In the genomic region with DNA sequence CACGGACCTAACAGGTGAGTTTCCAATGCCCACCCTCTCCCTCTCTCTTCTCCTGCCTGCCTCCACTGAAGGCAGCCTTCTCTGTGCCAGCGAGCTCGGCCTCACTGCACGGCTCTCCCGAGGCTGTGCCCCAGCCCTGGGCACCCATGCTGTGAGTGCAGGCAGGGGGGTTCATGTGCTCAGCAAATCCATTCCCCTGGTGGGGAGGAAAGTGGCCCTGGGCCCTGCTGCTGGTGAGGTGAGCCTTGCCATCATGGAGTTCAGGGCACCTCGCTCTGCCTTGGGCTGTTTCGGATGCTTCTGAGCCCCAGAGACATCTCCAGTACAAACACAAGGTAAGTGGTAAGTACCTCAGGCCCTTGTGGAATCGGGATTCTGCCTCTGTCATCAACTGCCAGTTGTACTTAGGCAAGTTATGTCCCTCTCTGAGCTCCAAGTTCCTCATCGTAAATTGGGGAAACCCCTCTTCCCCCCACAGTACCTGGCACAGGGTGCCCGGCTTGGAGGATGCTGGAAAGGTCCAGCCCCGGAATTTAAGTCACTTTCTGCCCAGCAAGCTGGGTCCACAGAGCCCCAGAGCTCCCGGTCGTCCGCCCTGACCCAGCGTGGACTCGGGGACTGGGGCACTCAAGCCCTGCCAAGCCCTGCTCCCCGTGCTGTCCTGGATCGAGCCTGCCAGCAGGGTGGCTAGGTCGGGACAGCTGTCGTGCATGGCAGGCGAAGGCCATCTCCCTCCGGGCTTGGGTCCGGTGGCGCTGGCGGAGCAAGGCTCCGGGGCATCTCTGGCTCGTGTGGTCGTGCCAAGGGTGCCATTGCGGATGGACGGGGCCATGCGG, we compare ENCODE assay signal across 1 cellular context.
TF ChIP-seq lines count a peak whose summit lies in the region.

No MANE protein-coding gene starts in this region.

TF ChIP-seq in HepG2, 621 proteins besides CTCF, POLR2A, EP300 and RAD21 (continued from another document and continues in another):
- TF ChIP-seq, protein P1, sequence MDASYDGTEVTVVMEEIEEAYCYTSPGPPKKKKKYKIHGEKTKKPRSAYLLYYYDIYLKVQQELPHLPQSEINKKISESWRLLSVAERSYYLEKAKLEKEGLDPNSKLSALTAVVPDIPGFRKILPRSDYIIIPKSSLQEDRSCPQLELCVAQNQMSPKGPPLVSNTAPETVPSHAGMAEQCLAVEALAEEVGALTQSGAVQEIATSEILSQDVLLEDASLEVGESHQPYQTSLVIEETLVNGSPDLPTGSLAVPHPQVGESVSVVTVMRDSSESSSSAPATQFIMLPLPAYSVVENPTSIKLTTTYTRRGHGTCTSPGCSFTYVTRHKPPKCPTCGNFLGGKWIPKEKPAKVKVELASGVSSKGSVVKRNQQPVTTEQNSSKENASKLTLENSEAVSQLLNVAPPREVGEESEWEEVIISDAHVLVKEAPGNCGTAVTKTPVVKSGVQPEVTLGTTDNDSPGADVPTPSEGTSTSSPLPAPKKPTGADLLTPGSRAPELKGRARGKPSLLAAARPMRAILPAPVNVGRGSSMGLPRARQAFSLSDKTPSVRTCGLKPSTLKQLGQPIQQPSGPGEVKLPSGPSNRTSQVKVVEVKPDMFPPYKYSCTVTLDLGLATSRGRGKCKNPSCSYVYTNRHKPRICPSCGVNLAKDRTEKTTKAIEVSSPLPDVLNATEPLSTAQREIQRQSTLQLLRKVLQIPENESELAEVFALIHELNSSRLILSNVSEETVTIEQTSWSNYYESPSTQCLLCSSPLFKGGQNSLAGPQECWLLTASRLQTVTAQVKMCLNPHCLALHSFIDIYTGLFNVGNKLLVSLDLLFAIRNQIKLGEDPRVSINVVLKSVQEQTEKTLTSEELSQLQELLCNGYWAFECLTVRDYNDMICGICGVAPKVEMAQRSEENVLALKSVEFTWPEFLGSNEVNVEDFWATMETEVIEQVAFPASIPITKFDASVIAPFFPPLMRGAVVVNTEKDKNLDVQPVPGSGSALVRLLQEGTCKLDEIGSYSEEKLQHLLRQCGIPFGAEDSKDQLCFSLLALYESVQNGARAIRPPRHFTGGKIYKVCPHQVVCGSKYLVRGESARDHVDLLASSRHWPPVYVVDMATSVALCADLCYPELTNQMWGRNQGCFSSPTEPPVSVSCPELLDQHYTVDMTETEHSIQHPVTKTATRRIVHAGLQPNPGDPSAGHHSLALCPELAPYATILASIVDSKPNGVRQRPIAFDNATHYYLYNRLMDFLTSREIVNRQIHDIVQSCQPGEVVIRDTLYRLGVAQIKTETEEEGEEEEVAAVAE (CRISPR knock-in tag; IDR thresholded peaks at IDR 0.05; ENCODE audit: borderline replicate concordance) = 0 out of 2 replicates have a peak, but pooled peaks have one; percentile 3
- TF ChIP-seq, protein P2, sequence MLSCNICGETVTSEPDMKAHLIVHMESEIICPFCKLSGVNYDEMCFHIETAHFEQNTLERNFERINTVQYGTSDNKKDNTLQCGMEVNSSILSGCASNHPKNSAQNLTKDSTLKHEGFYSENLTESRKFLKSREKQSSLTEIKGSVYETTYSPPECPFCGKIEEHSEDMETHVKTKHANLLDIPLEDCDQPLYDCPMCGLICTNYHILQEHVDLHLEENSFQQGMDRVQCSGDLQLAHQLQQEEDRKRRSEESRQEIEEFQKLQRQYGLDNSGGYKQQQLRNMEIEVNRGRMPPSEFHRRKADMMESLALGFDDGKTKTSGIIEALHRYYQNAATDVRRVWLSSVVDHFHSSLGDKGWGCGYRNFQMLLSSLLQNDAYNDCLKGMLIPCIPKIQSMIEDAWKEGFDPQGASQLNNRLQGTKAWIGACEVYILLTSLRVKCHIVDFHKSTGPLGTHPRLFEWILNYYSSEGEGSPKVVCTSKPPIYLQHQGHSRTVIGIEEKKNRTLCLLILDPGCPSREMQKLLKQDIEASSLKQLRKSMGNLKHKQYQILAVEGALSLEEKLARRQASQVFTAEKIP (CRISPR knock-in tag; IDR thresholded peaks at IDR 0.05; ENCODE audit: borderline replicate concordance) = no peak
- TF ChIP-seq RXRA (CRISPR knock-in tag; IDR thresholded peaks at IDR 0.05) (0 out of 2 replicates have a peak, but pooled peaks have one; percentile 26), ZMYM2 (CRISPR knock-in tag; IDR thresholded peaks at IDR 0.05) (no peak), ATRX (CRISPR knock-in tag; IDR thresholded peaks at IDR 0.05; ENCODE audit: borderline replicate concordance) (no peak), ZFYVE20 (CRISPR knock-in tag; IDR thresholded peaks at IDR 0.05; ENCODE audit: borderline replicate concordance, low read depth) (no peak), ASH2L (IDR thresholded peaks at IDR 0.05; ENCODE audit: insufficient read length, low read depth, low read length) (no peak), EED (CRISPR knock-in tag; IDR thresholded peaks at IDR 0.05) (0 out of 2 replicates have a peak, but pooled peaks have one; percentile 33), PAF1 (CRISPR knock-in tag; IDR thresholded peaks at IDR 0.05) (peak; percentile 77; the same call in 1 of the 2 replicates), CREM (IDR thresholded peaks at IDR 0.05) (no peak), CREM (CRISPR knock-in tag; IDR thresholded peaks at IDR 0.05) (no peak), PHB2 (IDR thresholded peaks at IDR 0.05; ENCODE audit: partially characterized antibody) (no peak), BRD4 (CRISPR knock-in tag; IDR thresholded peaks at IDR 0.05) (0 out of 2 replicates have a peak, but pooled peaks have one; percentile 22), SIX4 (CRISPR knock-in tag; IDR thresholded peaks at IDR 0.05) (no peak), MTA1 (CRISPR knock-in tag; IDR thresholded peaks at IDR 0.05; ENCODE audit: borderline replicate concordance) (0 out of 2 replicates have a peak, but pooled peaks have one; percentile 8), HNRNPK (IDR thresholded peaks at IDR 0.05; ENCODE audit: low read depth, low read length, poor library complexity, severe bottlenecking) (no peak), GZF1 (CRISPR knock-in tag; IDR thresholded peaks at IDR 0.05) (no peak), TAF1 (CRISPR knock-in tag; IDR thresholded peaks at IDR 0.05) (no peak), FOSL2 (CRISPR knock-in tag; IDR thresholded peaks at IDR 0.05) (no peak), TEAD3 (CRISPR knock-in tag; optimal IDR thresholded peaks at IDR 0.05; ENCODE audit: borderline replicate concordance) (no peak), ZSCAN9 (CRISPR knock-in tag; IDR thresholded peaks at IDR 0.05; ENCODE audit: borderline replicate concordance) (no peak), MEF2D (CRISPR knock-in tag; IDR thresholded peaks at IDR 0.05) (no peak), HIVEP1 (CRISPR knock-in tag; IDR thresholded peaks at IDR 0.05) (peak; percentile 22; the same call in 1 of the 2 replicates), ZNF350 (CRISPR knock-in tag; IDR thresholded peaks at IDR 0.05; ENCODE audit: borderline replicate concordance, low read depth) (peak; percentile 64; the same call in 1 of the 2 replicates), ZNF572 (CRISPR knock-in tag; IDR thresholded peaks at IDR 0.05) (0 out of 2 replicates have a peak, but pooled peaks have one; percentile 65), ZNF563 (CRISPR knock-in tag; IDR thresholded peaks at IDR 0.05) (no peak), ZNF251 (CRISPR knock-in tag; IDR thresholded peaks at IDR 0.05) (no peak), ZNF510 (CRISPR knock-in tag; IDR thresholded peaks at IDR 0.05; ENCODE audit: low read depth) (no peak), ZNF589 (CRISPR knock-in tag; conservative IDR thresholded peaks at IDR 0.05) (0 out of 2 replicates have a peak, but pooled peaks have one; percentile 27), SNRNP70 (IDR thresholded peaks at IDR 0.05; ENCODE audit: low read depth, low read length) (no peak)
- TF ChIP-seq, protein P3, sequence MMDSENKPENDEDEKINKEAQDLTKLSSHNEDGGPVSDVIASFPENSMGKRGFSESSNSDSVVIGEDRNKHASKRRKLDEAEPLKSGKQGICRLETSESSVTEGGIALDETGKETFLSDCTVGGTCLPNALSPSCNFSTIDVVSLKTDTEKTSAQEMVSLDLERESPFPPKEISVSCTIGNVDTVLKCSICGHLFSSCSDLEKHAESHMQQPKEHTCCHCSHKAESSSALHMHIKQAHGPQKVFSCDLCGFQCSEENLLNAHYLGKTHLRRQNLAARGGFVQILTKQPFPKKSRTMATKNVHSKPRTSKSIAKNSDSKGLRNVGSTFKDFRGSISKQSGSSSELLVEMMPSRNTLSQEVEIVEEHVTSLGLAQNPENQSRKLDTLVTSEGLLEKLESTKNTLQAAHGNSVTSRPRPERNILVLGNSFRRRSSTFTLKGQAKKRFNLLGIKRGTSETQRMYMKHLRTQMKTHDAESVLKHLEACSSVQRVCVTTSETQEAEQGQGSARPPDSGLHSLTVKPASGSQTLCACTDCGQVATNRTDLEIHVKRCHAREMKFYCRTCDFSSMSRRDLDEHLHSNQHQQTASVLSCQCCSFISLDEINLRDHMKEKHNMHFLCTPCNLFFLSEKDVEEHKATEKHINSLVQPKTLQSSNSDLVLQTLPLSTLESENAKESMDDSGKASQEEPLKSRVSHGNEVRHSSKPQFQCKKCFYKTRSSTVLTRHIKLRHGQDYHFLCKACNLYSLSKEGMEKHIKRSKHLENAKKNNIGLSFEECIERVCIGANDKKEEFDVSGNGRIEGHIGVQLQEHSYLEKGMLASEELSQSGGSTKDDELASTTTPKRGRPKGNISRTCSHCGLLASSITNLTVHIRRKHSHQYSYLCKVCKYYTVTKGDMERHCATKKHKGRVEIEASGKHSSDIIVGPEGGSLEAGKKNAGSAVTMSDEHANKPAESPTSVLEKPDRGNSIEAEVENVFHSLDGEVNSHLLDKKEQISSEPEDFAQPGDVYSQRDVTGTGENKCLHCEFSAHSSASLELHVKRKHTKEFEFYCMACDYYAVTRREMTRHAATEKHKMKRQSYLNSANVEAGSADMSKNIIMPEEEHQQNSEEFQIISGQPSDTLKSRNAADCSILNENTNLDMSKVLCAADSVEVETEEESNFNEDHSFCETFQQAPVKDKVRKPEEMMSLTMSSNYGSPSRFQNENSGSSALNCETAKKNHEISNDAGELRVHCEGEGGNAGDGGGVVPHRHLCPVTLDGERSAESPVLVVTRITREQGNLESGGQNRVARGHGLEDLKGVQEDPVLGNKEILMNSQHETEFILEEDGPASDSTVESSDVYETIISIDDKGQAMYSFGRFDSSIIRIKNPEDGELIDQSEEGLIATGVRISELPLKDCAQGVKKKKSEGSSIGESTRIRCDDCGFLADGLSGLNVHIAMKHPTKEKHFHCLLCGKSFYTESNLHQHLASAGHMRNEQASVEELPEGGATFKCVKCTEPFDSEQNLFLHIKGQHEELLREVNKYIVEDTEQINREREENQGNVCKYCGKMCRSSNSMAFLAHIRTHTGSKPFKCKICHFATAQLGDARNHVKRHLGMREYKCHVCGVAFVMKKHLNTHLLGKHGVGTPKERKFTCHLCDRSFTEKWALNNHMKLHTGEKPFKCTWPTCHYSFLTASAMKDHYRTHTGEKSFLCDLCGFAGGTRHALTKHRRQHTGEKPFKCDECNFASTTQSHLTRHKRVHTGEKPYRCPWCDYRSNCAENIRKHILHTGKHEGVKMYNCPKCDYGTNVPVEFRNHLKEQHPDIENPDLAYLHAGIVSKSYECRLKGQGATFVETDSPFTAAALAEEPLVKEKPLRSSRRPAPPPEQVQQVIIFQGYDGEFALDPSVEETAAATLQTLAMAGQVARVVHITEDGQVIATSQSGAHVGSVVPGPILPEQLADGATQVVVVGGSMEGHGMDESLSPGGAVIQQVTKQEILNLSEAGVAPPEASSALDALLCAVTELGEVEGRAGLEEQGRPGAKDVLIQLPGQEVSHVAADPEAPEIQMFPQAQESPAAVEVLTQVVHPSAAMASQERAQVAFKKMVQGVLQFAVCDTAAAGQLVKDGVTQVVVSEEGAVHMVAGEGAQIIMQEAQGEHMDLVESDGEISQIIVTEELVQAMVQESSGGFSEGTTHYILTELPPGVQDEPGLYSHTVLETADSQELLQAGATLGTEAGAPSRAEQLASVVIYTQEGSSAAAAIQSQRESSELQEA (CRISPR knock-in tag; IDR thresholded peaks at IDR 0.05; ENCODE audit: not compliant biosample characterization) = peak; percentile 18
- TF ChIP-seq, protein P4, sequence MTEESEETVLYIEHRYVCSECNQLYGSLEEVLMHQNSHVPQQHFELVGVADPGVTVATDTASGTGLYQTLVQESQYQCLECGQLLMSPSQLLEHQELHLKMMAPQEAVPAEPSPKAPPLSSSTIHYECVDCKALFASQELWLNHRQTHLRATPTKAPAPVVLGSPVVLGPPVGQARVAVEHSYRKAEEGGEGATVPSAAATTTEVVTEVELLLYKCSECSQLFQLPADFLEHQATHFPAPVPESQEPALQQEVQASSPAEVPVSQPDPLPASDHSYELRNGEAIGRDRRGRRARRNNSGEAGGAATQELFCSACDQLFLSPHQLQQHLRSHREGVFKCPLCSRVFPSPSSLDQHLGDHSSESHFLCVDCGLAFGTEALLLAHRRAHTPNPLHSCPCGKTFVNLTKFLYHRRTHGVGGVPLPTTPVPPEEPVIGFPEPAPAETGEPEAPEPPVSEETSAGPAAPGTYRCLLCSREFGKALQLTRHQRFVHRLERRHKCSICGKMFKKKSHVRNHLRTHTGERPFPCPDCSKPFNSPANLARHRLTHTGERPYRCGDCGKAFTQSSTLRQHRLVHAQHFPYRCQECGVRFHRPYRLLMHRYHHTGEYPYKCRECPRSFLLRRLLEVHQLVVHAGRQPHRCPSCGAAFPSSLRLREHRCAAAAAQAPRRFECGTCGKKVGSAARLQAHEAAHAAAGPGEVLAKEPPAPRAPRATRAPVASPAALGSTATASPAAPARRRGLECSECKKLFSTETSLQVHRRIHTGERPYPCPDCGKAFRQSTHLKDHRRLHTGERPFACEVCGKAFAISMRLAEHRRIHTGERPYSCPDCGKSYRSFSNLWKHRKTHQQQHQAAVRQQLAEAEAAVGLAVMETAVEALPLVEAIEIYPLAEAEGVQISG (CRISPR knock-in tag; IDR thresholded peaks at IDR 0.05) = 0 out of 2 replicates have a peak, but pooled peaks have one; percentile 0
- TF ChIP-seq, protein P5, sequence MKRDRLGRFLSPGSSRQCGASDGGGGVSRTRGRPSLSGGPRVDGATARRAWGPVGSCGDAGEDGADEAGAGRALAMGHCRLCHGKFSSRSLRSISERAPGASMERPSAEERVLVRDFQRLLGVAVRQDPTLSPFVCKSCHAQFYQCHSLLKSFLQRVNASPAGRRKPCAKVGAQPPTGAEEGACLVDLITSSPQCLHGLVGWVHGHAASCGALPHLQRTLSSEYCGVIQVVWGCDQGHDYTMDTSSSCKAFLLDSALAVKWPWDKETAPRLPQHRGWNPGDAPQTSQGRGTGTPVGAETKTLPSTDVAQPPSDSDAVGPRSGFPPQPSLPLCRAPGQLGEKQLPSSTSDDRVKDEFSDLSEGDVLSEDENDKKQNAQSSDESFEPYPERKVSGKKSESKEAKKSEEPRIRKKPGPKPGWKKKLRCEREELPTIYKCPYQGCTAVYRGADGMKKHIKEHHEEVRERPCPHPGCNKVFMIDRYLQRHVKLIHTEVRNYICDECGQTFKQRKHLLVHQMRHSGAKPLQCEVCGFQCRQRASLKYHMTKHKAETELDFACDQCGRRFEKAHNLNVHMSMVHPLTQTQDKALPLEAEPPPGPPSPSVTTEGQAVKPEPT (CRISPR knock-in tag; IDR thresholded peaks at IDR 0.05; ENCODE audit: low read depth) = no peak
- TF ChIP-seq, protein P6, sequence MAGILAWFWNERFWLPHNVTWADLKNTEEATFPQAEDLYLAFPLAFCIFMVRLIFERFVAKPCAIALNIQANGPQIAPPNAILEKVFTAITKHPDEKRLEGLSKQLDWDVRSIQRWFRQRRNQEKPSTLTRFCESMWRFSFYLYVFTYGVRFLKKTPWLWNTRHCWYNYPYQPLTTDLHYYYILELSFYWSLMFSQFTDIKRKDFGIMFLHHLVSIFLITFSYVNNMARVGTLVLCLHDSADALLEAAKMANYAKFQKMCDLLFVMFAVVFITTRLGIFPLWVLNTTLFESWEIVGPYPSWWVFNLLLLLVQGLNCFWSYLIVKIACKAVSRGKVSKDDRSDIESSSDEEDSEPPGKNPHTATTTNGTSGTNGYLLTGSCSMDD (CRISPR knock-in tag; IDR thresholded peaks at IDR 0.05) = 0 out of 2 replicates have a peak, but pooled peaks have one; percentile 12
